Comparison of ENCODE assay signal across 10 cellular contexts in genomic region chr14:65927871-65928270, GRCh38.
DNase-seq lines count a peak whose midpoint lies in the region; FAIRE-seq and TF ChIP-seq lines count a peak whose summit lies in the region.
"Had no signal": no experiment of that assay in that cellular context is flagged by ENCODE, and none has a peak within 500 bp of the region (broad histone marks: within the 10 kb centered on the region; RNA-seq: fewer than 3 reads in every experiment).

No MANE protein-coding gene starts in this region.

- H3K4me1 Mint-ChIP-seq in glutamatergic neuron (ENCODE audit: low read depth, unreplicated experiment), result no peaks in the 10 kb centered on the region

- no peaks in the 10 kb centered on the region for H3K23me2 ChIP-seq in H1 (ENCODE audit: low read depth, low read length)

- H2BK20ac ChIP-seq in H1 (ENCODE audit: low read length), result no peak overlapping the region; the same call in 1 of the 2 replicates

- H2BK5ac ChIP-seq in H1 (ENCODE audit: low read depth, low read length), result no peak overlapping the region

- no peaks in the 10 kb centered on the region for H3K79me1 ChIP-seq in H1 (ENCODE audit: low read depth, low read length)

- TF ChIP-seq RAD21 in H1 (IDR thresholded peaks at IDR 0.05 in 1 of 2, conservative IDR thresholded peaks at IDR 0.05 in 1 of 2; ENCODE audit: low read depth in 2 of 2, low read length in 2 of 2), result no peak

- H2AK5ac ChIP-seq in H1 (ENCODE audit: low read depth, low read length), result no peak overlapping the region

- no peak overlapping the region for H3K4ac ChIP-seq in H1 (replicated peaks; ENCODE audit: insufficient read length, low read depth, low read length)

- 74% methylated on average over 10 of the region's 10 CpGs; no CpG with 5 or more reads in 1 of the 2 experiments for WGBS in H1 (ENCODE audit: extremely low coverage in 1 of 2, insufficient coverage in 1 of 2, insufficient read length in 1 of 2, insufficient replicate concordance in 2 of 2, low coverage in 1 of 2, low lambda C conversion rate in 2 of 2, missing lambda C conversion rate in 1 of 2), 2 experiments

- H3K9me3 Mint-ChIP-seq in glutamatergic neuron (ENCODE audit: unreplicated experiment), result peaks cover 5% of the 10 kb centered on the region

- H3K56ac ChIP-seq in H1 (replicated peaks; ENCODE audit: insufficient read length, low read depth, low read length), result no peak overlapping the region

- H3K4me3 ChIP-seq in H1 (ENCODE audit: extremely low read depth in 1 of 4, insufficient read depth in 2 of 4, low read depth in 3 of 4, low read length in 4 of 4), result no peak overlapping the region
- H3K4me3 ChIP-seq: lung had no signal

- TF ChIP-seq CTCF in H1 (IDR thresholded peaks at IDR 0.05; ENCODE audit: control extremely low read depth in 1 of 3, insufficient read depth in 1 of 3, low read depth in 1 of 3, low read length in 3 of 3), result no peak
- TF ChIP-seq CTCF in glutamatergic neuron (IDR thresholded peaks at IDR 0.05; ENCODE audit: partially characterized antibody, unreplicated experiment), result no peak

- no peaks in the 10 kb centered on the region for H3K79me2 ChIP-seq in H1 (ENCODE audit: control insufficient read depth in 1 of 2, insufficient read depth in 2 of 2, low read length in 2 of 2)

- no peak for TF ChIP-seq EP300 in H1 (IDR thresholded peaks at IDR 0.05; ENCODE audit: borderline replicate concordance in 1 of 2, low read depth in 2 of 2, low read length in 2 of 2)

- H2BK15ac ChIP-seq in H1 (ENCODE audit: low read length), result no peak overlapping the region

- H3K36me3 ChIP-seq in H1 (ENCODE audit: control insufficient read depth in 2 of 4, insufficient read depth in 4 of 4, low read length in 3 of 4), result no peaks in the 10 kb centered on the region

- no peak overlapping the region; the same call in 1 of the 2 replicates for H3K18ac ChIP-seq in H1 (ENCODE audit: extremely low read depth, low read length)

- H3K27me3 Mint-ChIP-seq in glutamatergic neuron (ENCODE audit: unreplicated experiment), result peaks cover 4% of the 10 kb centered on the region

- no peaks in the 10 kb centered on the region for H4K20me1 ChIP-seq in H1 (replicated peaks in 1 of 2; ENCODE audit: control insufficient read depth in 1 of 2, insufficient read depth in 2 of 2, low read length in 2 of 2)

- no peak overlapping the region for H4K5ac ChIP-seq in H1 (ENCODE audit: insufficient read length, low read depth, low read length)

- peak overlapping the region; percentile 7; the same call in 1 of the 2 replicates for H2AFZ ChIP-seq in H1 (ENCODE audit: low read length)

- H4K91ac ChIP-seq in H1 (replicated peaks; ENCODE audit: insufficient read length, low read length), result no peak overlapping the region

- H3K4me2 ChIP-seq in H1 (ENCODE audit: insufficient read depth in 1 of 2, low read depth in 2 of 2, low read length in 2 of 2), result no peak overlapping the region

- no peak overlapping the region for H3K4me3 Mint-ChIP-seq in glutamatergic neuron (ENCODE audit: unreplicated experiment)

- H3K27ac Mint-ChIP-seq in glutamatergic neuron (ENCODE audit: unreplicated experiment), result no peak overlapping the region

- no peaks in the 10 kb centered on the region; a peak in 1 of 7 replicates for H3K27me3 ChIP-seq in H1 (replicated peaks in 1 of 4; ENCODE audit: control insufficient read depth in 3 of 4, extremely low read depth in 1 of 4, insufficient read depth in 3 of 4, low read length in 3 of 4)

- no peak overlapping the region for H2BK12ac ChIP-seq in H1 (ENCODE audit: low read depth, low read length)

- TF ChIP-seq POLR2A in H1 (IDR thresholded peaks at IDR 0.05; ENCODE audit: control extremely low read depth in 1 of 2, low read depth in 2 of 2, low read length in 2 of 2), result no peak

- H2BK120ac ChIP-seq in H1 (replicated peaks; ENCODE audit: low read depth, low read length), result no peak overlapping the region

- H3K9ac ChIP-seq in H1 (replicated peaks in 1 of 4; ENCODE audit: extremely low read depth in 1 of 4, low read depth in 3 of 4, low read length in 3 of 4), result no peak overlapping the region

- H3K14ac ChIP-seq in H1 (ENCODE audit: insufficient read length), result no peak overlapping the region

- H3K27ac ChIP-seq in H1 (ENCODE audit: low read depth, low read length), result no peak overlapping the region

- DNase-seq in NCI-H1930 (lab: John Stamatoyannopoulos, UW) (peak; percentile 77 to 92), H1 (ENCODE audit: low read depth in 1 of 2, low spot score in 2 of 2) (no peak), glutamatergic neuron (no peak), C1 segment of cervical spinal cord (lab: John Stamatoyannopoulos, UW) (no peak), A172 (ENCODE audit: low spot score) (no peak), HTR-8/SVneo (ENCODE audit: insufficient read length, low spot score) (no peak)
- peak; percentile 49 to 73 for DNase-seq in activated CD4-positive, alpha-beta T cell treated with anti-CD3 and anti-CD28 coated beads, Interleukin-2, amount 50 U/mL, for 24 hours (ENCODE audit: low read depth in 1 of 2, low spot score in 1 of 2)
- DNase-seq in stimulated activated CD8-positive, alpha-beta memory T cell treated with anti-CD3 and anti-CD28 coated beads, Interleukin-2, amount 100 ng/mL, for 1 hour (ENCODE audit: low read depth in 2 of 2), result peak; percentile 33 to 48

- POLR2A ChIA-PET in H1 (lab: Charles Lee; ENCODE audit: partially characterized antibody), result interaction anchor here (1.8 to 1.9 kb wide), 2 partner anchors 8 to 10 kb away, joined by 5 read pairs; no protein-coding TSS in a partner anchor

- no peaks in the 10 kb centered on the region for H3K36me3 Mint-ChIP-seq in glutamatergic neuron (ENCODE audit: unreplicated experiment)

- CTCF ChIA-PET in H1 (lab: Charles Lee; ENCODE audit: partially characterized antibody), result interaction anchor here (0.9 to 2.1 kb wide), 6 partner anchors 13 to 101 kb away, joined by 3 to 12 read pairs (median 4); no protein-coding TSS in a partner anchor

- H3K4me1 ChIP-seq in H1 (replicated peaks in 1 of 4; ENCODE audit: control insufficient read depth in 3 of 4, insufficient read depth in 4 of 4, low read length in 3 of 4), result peaks cover 3 to 13% (median 9%) of the 10 kb centered on the region in 4 experiments; a peak in 4 of 7 replicates

- no peak overlapping the region for H4K8ac ChIP-seq in H1 (ENCODE audit: extremely low read depth, insufficient read depth, low read length)

- H3K23ac ChIP-seq in H1 (ENCODE audit: insufficient read length), result no peak overlapping the region

- FAIRE-seq in H1 (lab: Jason Lieb, UNC), result no peak
- FAIRE-seq in HTR-8/SVneo (lab: Jason Lieb, UNC), result no peak
- FAIRE-seq: bronchial epithelial cell had no signal

- no peaks in the 10 kb centered on the region for H3K9me3 ChIP-seq in H1 (ENCODE audit: insufficient read depth in 2 of 2, low read depth in 1 of 2, low read length in 1 of 2)

TF ChIP-seq in H1, 55 proteins besides CTCF, POLR2A, EP300 and RAD21:
- no peak for TF ChIP-seq TAF1 (IDR thresholded peaks at IDR 0.05; ENCODE audit: low read depth, low read length)
- no peak for TF ChIP-seq PHF8 (conservative IDR thresholded peaks at IDR 0.05; ENCODE audit: low read depth, low read length)
- TF ChIP-seq EZH2 (IDR thresholded peaks at IDR 0.05; ENCODE audit: low read depth, low read length, severe bottlenecking), result no peak
- TF ChIP-seq, protein P1, sequence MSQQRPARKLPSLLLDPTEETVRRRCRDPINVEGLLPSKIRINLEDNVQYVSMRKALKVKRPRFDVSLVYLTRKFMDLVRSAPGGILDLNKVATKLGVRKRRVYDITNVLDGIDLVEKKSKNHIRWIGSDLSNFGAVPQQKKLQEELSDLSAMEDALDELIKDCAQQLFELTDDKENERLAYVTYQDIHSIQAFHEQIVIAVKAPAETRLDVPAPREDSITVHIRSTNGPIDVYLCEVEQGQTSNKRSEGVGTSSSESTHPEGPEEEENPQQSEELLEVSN (IDR thresholded peaks at IDR 0.05), result peak; percentile 35; the same call in 1 of the 2 replicates

Comparison
In these comparisons a context has a peak if more than half of its experiments do, and no peak if none do; other contexts are left out.
1. DNase-seq: peak in NCI-H1930 (2 of 2), activated CD4-positive, alpha-beta T cell treated with anti-CD3 and anti-CD28 coated beads, Interleukin-2, amount 50 U/mL, for 24 hours (2 of 2) and stimulated activated CD8-positive, alpha-beta memory T cell treated with anti-CD3 and anti-CD28 coated beads, Interleukin-2, amount 100 ng/mL, for 1 hour (2 of 2); none in H1 (0 of 2), glutamatergic neuron (single experiment), C1 segment of cervical spinal cord (0 of 14), A172 (single experiment) and HTR-8/SVneo (single experiment).